Comparison of ENCODE assay signal across 8 cellular contexts in the genomic region with DNA sequence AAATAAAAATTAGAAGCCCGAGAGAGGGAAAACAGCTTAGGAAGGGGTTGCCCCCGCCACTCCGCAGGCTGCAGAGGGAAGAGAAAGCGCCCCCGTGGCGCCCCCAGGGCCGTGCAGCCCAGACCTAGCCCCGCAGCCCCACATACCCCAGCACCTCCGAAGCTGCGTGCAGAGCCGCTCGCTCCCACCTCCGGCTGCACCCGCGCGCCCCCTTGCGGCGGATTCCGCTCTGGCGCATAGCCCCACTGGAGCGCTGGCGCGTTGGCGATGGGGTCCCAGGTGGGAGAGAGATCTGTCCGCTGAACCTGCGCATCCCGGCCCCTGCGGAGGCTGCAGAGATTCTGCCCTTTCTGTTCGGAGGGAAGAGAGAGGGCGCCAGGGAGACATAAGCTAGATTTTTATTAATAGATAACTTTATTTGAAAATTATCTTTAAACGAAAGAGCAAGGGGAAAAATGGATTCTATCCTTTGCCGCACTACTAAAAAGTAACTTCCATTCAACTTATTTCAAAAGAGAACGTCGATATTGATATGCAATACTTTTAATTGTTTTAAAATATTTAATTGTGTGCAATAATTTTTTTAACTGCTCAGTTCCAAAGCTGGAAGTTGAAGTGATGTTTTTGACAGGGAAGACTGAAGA. TPM values are rescaled to one million over a fixed set of nuclear protein-coding genes. Genes with fewer than 3 reads are reported as not detected.
A peak's percentile ranks its signal among the peaks of the same experiment; 100 is the strongest.
DNase-seq lines count a peak whose midpoint lies in the region; ATAC-seq and TF ChIP-seq lines count a peak whose summit lies in the region.

No MANE protein-coding gene starts in this region.

- peak; percentile 68 to 98 (median 80) for TF ChIP-seq CTCF in sigmoid colon (IDR thresholded peaks at IDR 0.05)

- no peaks in the 10 kb centered on the region for H3K36me3 ChIP-seq in sigmoid colon

- peaks cover 0 to 10% (median 8%) of the 10 kb centered on the region in 4 donors for H3K4me1 ChIP-seq in sigmoid colon

- intact Hi-C loops in left ventricle myocardium superior (cut with micrococcal nuclease) (loop anchor here (5.0 kb wide), 1 partner anchor 313 kb away; no protein-coding TSS in a partner anchor), sigmoid colon (cut with DNase I) (loop anchor here (5.0 kb wide), 1 partner anchor 1108 kb away; no protein-coding TSS in a partner anchor)

- H3K27ac ChIP-seq in sigmoid colon = no peak overlapping the region

- H3K9me3 ChIP-seq in sigmoid colon = no peaks in the 10 kb centered on the region

- in situ Hi-C loops in G401 (cut with HindIII; ENCODE audit: low sequenced_read_pairs) = no loop called here

- DNase-seq in G401 (ENCODE audit: low spot score) (peak; percentile 76), SW 1271 (lab: John Stamatoyannopoulos, UW) (peak; percentile 12 to 31), left ventricle myocardium superior (peak; percentile 91), sigmoid colon (peak; percentile 83), DMS153 treated with DMSO at 0.1 percent for 48 hours (lab: John Stamatoyannopoulos, UW; ENCODE audit: unreplicated experiment) (no peak)
- DNase-seq in Jurkat, Clone E6-1 (ENCODE audit: low read depth, low spot score) = peak; percentile 51
- peak; percentile 76 for DNase-seq in activated naive CD8-positive, alpha-beta T cell treated with anti-CD3 and anti-CD28 coated beads, Interleukin-2, amount 50 U/mL, for 16 hours (ENCODE audit: low read depth, low spot score)

- ATAC-seq in GM21619 (IDR thresholded peaks at IDR 0.05; ENCODE audit: unreplicated experiment) (peak; percentile 100), left ventricle myocardium superior (peak; percentile 97)

- WGBS in sigmoid colon, 2 donors = 4% methylated on average over 34 of the region's 34 CpGs

- TF ChIP-seq POLR2A in sigmoid colon (IDR thresholded peaks at IDR 0.05) = no peak

- H3K4me3 ChIP-seq in Jurkat, Clone E6-1 (ENCODE audit: low read length) = no peak overlapping the region; the same call in 1 of the 2 replicates
- H3K4me3 ChIP-seq in sigmoid colon = peak overlapping the region in 3 of 4 donors; percentile 27 to 40 (median 30)

- peaks cover 0 to 10% (median 0%) of the 10 kb centered on the region in 3 donors for H3K27me3 ChIP-seq in sigmoid colon

- TF ChIP-seq EP300 in sigmoid colon (IDR thresholded peaks at IDR 0.05) = no peak

RNA-seq across cellular contexts. Expression of gene CLN5, which starts 11.7 kb away (rescaled TPM):
- total RNA-seq in G401 (2014; rRNA removed; shearing (Covaris generic)) = 13.0 and 19.5 TPM in 2 replicates
- 16.4 TPM for polyA plus RNA-seq in Jurkat, Clone E6-1 (2012; ENCODE audit: insufficient read depth, insufficient read length)
- total RNA-seq in left ventricle myocardium superior (16.8 TPM), sigmoid colon (10 to 100 TPM; 14.0 to 29.3 (median 27.0) TPM)
- 10 to 100 TPM in 1 of 3 donors, 1 to 10 TPM in 2; 7.8 to 11.9 (median 9.2) TPM for polyA plus RNA-seq in sigmoid colon

RNA-seq across cellular contexts. Expression of gene ACOD1, which starts 31.9 kb away (rescaled TPM):
- total RNA-seq in G401 (2014; rRNA removed; shearing (Covaris generic)) = not detected in 2 replicates
- polyA plus RNA-seq in Jurkat, Clone E6-1 (2012; ENCODE audit: insufficient read depth, insufficient read length) = not detected
- not detected for total RNA-seq in left ventricle myocardium superior
- total RNA-seq in sigmoid colon = not detected
- under 1 TPM in 1 of 3 donors, not detected in 2; 0.10 TPM for polyA plus RNA-seq in sigmoid colon

RNA-seq across cellular contexts. Expression of gene FBXL3, which starts 46.8 kb away (rescaled TPM):
- 18.5 and 21.8 TPM in 2 replicates for total RNA-seq in G401 (2014; rRNA removed; shearing (Covaris generic))
- 14.6 TPM for polyA plus RNA-seq in Jurkat, Clone E6-1 (2012; ENCODE audit: insufficient read depth, insufficient read length)
- total RNA-seq in left ventricle myocardium superior = 31.7 TPM
- 10 to 100 TPM; 60.0 to 96.0 (median 86.0) TPM for total RNA-seq in sigmoid colon
- 10 to 100 TPM; 21.5 to 43.0 (median 31.8) TPM for polyA plus RNA-seq in sigmoid colon
